In the genomic region with DNA sequence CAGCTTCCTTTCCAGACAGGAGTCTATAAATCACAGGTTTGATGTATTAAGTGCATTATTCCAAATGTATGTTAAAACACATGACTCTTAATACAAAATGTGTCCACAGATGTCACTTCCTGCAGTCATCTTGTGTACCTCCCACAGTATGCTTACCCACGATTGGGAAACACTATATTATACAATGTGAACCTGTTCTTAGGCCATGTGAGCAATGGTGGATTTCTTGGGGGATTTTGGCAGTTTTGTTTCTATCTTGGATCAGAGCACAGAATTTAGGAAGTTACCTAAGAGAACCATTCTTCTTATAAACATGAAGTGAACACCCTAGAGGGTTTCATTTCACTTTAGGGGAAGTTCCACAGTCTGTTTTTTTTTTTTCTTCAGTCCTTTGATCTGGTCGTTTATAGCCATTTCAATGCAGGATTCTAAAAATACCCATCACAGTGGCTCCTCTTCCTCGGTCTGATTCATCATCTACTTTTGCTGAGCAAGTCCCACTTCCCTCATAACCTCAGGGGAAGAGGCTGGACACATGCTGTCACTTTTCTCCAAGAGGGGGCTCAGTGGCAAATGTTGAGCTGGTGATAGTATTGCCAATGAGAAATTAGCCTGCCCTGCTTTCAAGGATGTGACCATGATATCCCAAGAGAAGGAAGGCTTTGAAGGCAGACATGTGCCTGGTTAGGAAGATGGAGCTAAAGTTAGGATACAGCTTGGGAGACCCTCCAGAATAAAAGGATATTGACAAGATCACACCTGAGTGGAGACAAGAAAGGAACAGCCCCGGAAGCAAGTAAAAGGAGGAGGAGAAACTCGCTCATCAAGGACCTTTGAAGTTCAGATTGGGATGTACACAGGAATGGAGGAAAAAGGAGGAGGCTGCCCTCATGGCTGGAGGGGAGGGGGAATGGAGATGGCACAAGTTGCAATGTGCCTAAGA, we compare ENCODE assay signal across 8 cellular contexts. TPM values are rescaled to one million over a fixed set of nuclear protein-coding genes. Genes with fewer than 3 reads are reported as not detected.
DNase-seq lines count a peak whose midpoint lies in the region; ATAC-seq and TF ChIP-seq lines count a peak whose summit lies in the region.

No MANE protein-coding gene starts in this region.

- no peak overlapping the region for H3K4me2 ChIP-seq in PC-9

- H3K9me3 ChIP-seq in mucosa of rectum (ENCODE audit: control insufficient read depth in 2 of 2, low read length in 2 of 2), result no peaks in the 10 kb centered on the region
- no peaks in the 10 kb centered on the region for H3K9me3 ChIP-seq in PC-9 (ENCODE audit: insufficient read depth, low read depth)
- H3K9me3 ChIP-seq in BE2C, result no peaks in the 10 kb centered on the region

- no peaks in the 10 kb centered on the region for H4K20me1 ChIP-seq in PC-9 (ENCODE audit: insufficient read depth)

- H3K4me3 ChIP-seq in mucosa of rectum (ENCODE audit: low read length in 2 of 2) (no peak overlapping the region), PC-9 (no peak overlapping the region), BE2C (ENCODE audit: low read depth, low read length) (no peak overlapping the region)

- H3K27me3 ChIP-seq in mucosa of rectum (ENCODE audit: control insufficient read depth in 2 of 2, insufficient read depth in 2 of 2, low read length in 2 of 2) (no peaks in the 10 kb centered on the region), PC-9 (ENCODE audit: insufficient read depth, low read depth) (peaks cover 31% of the 10 kb centered on the region; the same call in 1 of the 2 replicates), BE2C (no peaks in the 10 kb centered on the region)

- no peak overlapping the region for H2AFZ ChIP-seq in PC-9

- POLR2A ChIA-PET in PC-9 (lab: Charles Lee; ENCODE audit: unreplicated experiment), result no interaction called here

- DNase-seq in NAMALWA (ENCODE audit: low spot score), result peak; percentile 76
- no peak for DNase-seq in left ventricle myocardium superior
- DNase-seq in PC-9, result no peak
- DNase-seq in BE2C, result no peak
- no peak for DNase-seq in NCI-H2029 treated with DMSO at 0.1 percent for 48 hours (lab: John Stamatoyannopoulos, UW)

- H3F3A ChIP-seq in PC-9 (ENCODE audit: insufficient read depth, low read depth), result no peaks in the 10 kb centered on the region

- TF ChIP-seq CTCF in PC-9 (conservative IDR thresholded peaks at IDR 0.05) (no peak), BE2C (IDR thresholded peaks at IDR 0.05; ENCODE audit: low read depth, low read length) (no peak)

- H3K27ac ChIP-seq in mucosa of rectum (ENCODE audit: low read depth in 2 of 2, low read length in 2 of 2) (peak overlapping the region; percentile 33 to 35), PC-9 (no peak overlapping the region)

- no peak overlapping the region for H3K9ac ChIP-seq in mucosa of rectum (ENCODE audit: low read depth in 1 of 2, low read length in 2 of 2)

- peak; percentile 45 for ATAC-seq in GM18511 (IDR thresholded peaks at IDR 0.05; ENCODE audit: unreplicated experiment)
- peak; percentile 50 for ATAC-seq in HG02610 (IDR thresholded peaks at IDR 0.05; ENCODE audit: unreplicated experiment)
- ATAC-seq in left ventricle myocardium superior, result no peak

- intact Hi-C loops in left ventricle myocardium superior (cut with micrococcal nuclease) (no loop called here), PC-9 (cut with micrococcal nuclease; ENCODE audit: unreplicated experiment) (no loop called here)

- H3K36me3 ChIP-seq in mucosa of rectum (ENCODE audit: control insufficient read depth in 2 of 2, insufficient read depth in 2 of 2, low read length in 2 of 2), result no peaks in the 10 kb centered on the region
- no peaks in the 10 kb centered on the region for H3K36me3 ChIP-seq in PC-9 (ENCODE audit: low read depth)
- no peaks in the 10 kb centered on the region for H3K36me3 ChIP-seq in BE2C

- 0 out of 2 replicates have a peak, but pooled peaks cover 6% of the 10 kb centered on the region for H3K9me2 ChIP-seq in PC-9 (ENCODE audit: insufficient read depth)

- BruUV-seq in PC-9 (replicated peaks; lab: Mats Ljungman, UMichigan), result no TSS peak

- H3K79me2 ChIP-seq in PC-9 (ENCODE audit: low read depth), result no peaks in the 10 kb centered on the region

- CTCF ChIA-PET in PC-9 (lab: Charles Lee), result no interaction called here

- H3K4me1 ChIP-seq in mucosa of rectum (ENCODE audit: control insufficient read depth in 2 of 2, insufficient read depth in 2 of 2, low read length in 2 of 2), result peaks cover 0 to 3% of the 10 kb centered on the region in 2 donors
- no peaks in the 10 kb centered on the region for H3K4me1 ChIP-seq in PC-9 (replicated peaks; ENCODE audit: insufficient read depth)
- H3K4me1 ChIP-seq in BE2C, result no peaks in the 10 kb centered on the region

RNA-seq across cellular contexts. Expression of a gene that starts 22.6 kb away (rescaled TPM):
- total RNA-seq in left ventricle myocardium superior (4.1 TPM), PC-9 (2021) (not detected in 2 replicates)
- polyA plus RNA-seq in BE2C (2012; ENCODE audit: insufficient read depth, insufficient read length, low read depth), result 0.51 TPM
